Comparison of ENCODE assay signal across 1 cellular context in the genomic region with DNA sequence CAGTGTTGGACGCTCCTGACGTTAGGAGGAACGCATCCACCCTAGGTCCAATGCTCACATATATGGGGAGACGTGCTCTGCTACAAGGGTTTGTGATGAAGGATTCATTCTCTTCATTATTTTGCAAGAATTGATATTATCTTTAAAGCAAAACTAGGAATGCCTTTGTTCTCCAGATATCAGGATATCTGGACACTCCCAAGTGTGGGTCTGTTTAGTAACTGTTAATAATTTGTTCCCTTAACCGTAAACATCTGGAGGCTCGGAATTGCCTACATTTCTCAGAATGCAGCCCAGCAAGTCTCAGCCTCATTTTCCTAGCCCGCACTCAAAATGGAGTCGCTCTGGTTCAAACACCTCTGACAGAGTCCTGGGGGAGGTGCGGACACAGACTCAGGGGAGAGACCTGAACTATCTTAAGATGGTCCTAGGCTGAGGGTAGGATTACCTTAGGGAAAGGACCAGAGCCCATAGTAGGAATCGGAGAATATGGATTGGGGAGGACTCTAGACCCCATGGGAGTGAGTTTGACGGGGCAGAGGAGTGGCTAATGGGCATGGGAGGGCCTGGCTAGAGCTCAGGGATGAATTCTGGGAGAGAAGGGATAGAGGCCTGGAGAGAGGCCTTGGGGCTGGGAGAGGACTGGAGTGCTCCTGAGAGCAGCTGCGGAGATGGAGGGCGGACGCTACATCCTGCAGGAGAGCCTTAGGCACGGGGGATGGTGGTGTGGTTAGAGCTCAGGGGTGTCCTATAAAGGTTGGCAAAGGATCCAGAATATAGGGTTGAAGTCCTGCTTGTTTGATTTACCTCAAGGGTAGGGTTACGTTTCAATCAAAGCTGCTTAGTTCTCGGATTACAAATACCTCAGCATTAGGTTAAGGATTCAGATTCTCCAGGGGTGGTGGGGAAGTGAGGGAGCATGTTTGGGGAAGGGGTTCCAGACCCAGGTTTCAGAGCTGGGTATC.
TF ChIP-seq lines count a peak whose summit lies in the region.

No MANE protein-coding gene starts in this region.

TF ChIP-seq in A549, 52 proteins besides CTCF, POLR2A, EP300 and RAD21:
- TF ChIP-seq NPAS2 (CRISPR knock-in tag; IDR thresholded peaks at IDR 0.05; ENCODE audit: borderline replicate concordance) = no peak
- TF ChIP-seq, protein P1, sequence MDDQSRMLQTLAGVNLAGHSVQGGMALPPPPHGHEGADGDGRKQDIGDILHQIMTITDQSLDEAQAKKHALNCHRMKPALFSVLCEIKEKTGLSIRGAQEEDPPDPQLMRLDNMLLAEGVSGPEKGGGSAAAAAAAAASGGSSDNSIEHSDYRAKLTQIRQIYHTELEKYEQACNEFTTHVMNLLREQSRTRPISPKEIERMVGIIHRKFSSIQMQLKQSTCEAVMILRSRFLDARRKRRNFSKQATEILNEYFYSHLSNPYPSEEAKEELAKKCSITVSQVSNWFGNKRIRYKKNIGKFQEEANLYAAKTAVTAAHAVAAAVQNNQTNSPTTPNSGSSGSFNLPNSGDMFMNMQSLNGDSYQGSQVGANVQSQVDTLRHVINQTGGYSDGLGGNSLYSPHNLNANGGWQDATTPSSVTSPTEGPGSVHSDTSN (IDR thresholded peaks at IDR 0.05) = no peak
- no peak for TF ChIP-seq FOSL2 (IDR thresholded peaks at IDR 0.05)
- no peak for TF ChIP-seq FOSL2 (CRISPR knock-in tag; IDR thresholded peaks at IDR 0.05)
- no peak for TF ChIP-seq GATA3 (IDR thresholded peaks at IDR 0.05; ENCODE audit: borderline replicate concordance)
- TF ChIP-seq NR3C1 (IDR thresholded peaks at IDR 0.05) = no peak
